22 cellular contexts compared by ENCODE assay signal in the genomic region with DNA sequence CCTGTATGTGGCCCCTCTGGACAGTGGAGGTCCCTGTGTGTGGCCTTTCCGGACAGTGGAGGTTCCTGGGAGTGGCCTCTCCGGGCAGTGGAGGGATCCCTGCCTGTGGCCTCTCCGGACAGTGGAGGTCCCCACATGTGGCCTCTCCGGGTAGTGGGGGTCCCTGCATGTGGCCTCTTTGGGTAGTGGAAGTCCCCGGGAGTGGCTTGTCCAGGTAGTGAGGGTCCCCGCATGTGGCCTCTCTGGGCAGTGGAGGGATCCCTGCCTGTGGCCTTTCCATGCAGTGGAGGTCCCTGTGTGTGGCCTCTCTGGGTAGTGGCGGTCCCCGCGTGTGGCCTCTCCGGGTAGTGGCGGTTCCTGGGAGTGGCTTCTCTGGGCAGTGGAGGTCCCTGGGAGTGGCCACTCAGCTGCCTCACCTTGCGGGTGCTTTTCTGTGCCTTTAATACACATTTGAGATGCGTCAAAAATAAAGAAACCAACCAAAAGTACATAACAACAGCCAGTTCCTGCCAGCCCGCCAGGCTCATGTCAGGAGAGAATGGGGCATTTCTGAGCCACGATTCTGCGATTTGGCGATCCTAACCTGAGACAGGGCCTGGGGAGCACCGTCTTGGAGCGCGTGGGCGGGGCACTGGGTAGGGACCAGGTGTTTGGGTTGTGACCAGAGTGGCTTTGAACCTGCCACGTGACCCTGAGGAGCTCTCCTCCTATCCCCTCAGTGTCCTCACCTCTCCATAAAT.
"Had no signal": no experiment of that assay in that cellular context is flagged by ENCODE, and none has a peak within 500 bp of the region (broad histone marks: within the 10 kb centered on the region; RNA-seq: fewer than 3 reads in every experiment).

No MANE protein-coding gene starts in this region.

- H3K27ac ChIP-seq: brain microvascular endothelial cell, esophagus squamous epithelium, ovary, right lobe of liver, stomach, thoracic aorta, upper lobe of left lung had no signal

- H3K27me3 ChIP-seq: brain microvascular endothelial cell, esophagus squamous epithelium, ovary, right lobe of liver, upper lobe of left lung had no signal

- H3K36me3 Mint-ChIP-seq: activated naive CD4-positive, alpha-beta T cell treated with anti-CD3 and anti-CD28 coated beads, Interleukin-2, amount 10 ng/mL, durations not matched to agents 7 days and 5 days; naive thymus-derived CD4-positive, alpha-beta T cell; T-cell had no signal

- H3K4me1 Mint-ChIP-seq: activated naive CD4-positive, alpha-beta T cell treated with anti-CD3 and anti-CD28 coated beads, Interleukin-2, amount 10 ng/mL, durations not matched to agents 7 days and 5 days; activated naive CD8-positive, alpha-beta T cell treated with anti-CD3 and anti-CD28 coated beads, Interleukin-2, amount 50 U/mL, for 24 hours; central memory CD8-positive, alpha-beta T cell; naive thymus-derived CD4-positive, alpha-beta T cell; T-cell had no signal

- H3K4me3 Mint-ChIP-seq: activated CD8-positive, alpha-beta T cell treated with anti-CD3 and anti-CD28 coated beads, Interleukin-2, amount 10 ng/mL, durations not matched to agents 7 days and 5 days; activated naive CD4-positive, alpha-beta T cell treated with anti-CD3 and anti-CD28 coated beads, Interleukin-2, amount 10 ng/mL, durations not matched to agents 7 days and 5 days; activated naive CD8-positive, alpha-beta T cell treated with anti-CD3 and anti-CD28 coated beads, Interleukin-2, amount 50 U/mL, for 24 hours; activated T-cell treated with anti-CD3 and anti-CD28 coated beads, Interleukin-2, amount 50 U/mL, for 24 hours; central memory CD8-positive, alpha-beta T cell; naive thymus-derived CD4-positive, alpha-beta T cell; T-cell had no signal

- ATAC-seq: activated CD8-positive, alpha-beta T cell treated with anti-CD3 and anti-CD28 coated beads, Interleukin-2, amount 10 ng/mL, durations not matched to agents 7 days and 5 days; naive thymus-derived CD4-positive, alpha-beta T cell; T-cell had no signal

- H3K27ac Mint-ChIP-seq: activated CD8-positive, alpha-beta T cell treated with anti-CD3 and anti-CD28 coated beads, Interleukin-2, amount 10 ng/mL, durations not matched to agents 7 days and 5 days; activated naive CD4-positive, alpha-beta T cell treated with anti-CD3 and anti-CD28 coated beads, Interleukin-2, amount 10 ng/mL, durations not matched to agents 7 days and 5 days; activated naive CD8-positive, alpha-beta T cell treated with anti-CD3 and anti-CD28 coated beads, Interleukin-2, amount 50 U/mL, for 24 hours; activated T-cell treated with anti-CD3 and anti-CD28 coated beads, Interleukin-2, amount 50 U/mL, for 24 hours; activated T-helper 2 cell treated with anti-CD3 and anti-CD28 coated beads, Interferon-gamma antibody, Interleukin-2, Interleukin-4, amounts not matched to agents 10 μg/mL and 5 μg/mL and 100 μg/mL, durations not matched to agents 14 hours and 24 hours and 36 hours; naive thymus-derived CD4-positive, alpha-beta T cell; T-cell had no signal

- DNase-seq: activated CD4-positive, alpha-beta T cell treated with anti-CD3 and anti-CD28 coated beads for 48 hours; activated CD4-positive, CD25-positive, alpha-beta regulatory T cell; activated CD8-positive, alpha-beta T cell treated with anti-CD3 and anti-CD28 coated beads, Interleukin-2, amount 10 ng/mL, durations not matched to agents 7 days and 5 days; activated naive CD4-positive, alpha-beta T cell treated with anti-CD3 and anti-CD28 coated beads, Interleukin-2, amount 10 ng/mL, durations not matched to agents 7 days and 5 days; activated naive CD8-positive, alpha-beta T cell treated with anti-CD3 and anti-CD28 coated beads, Interleukin-2, amount 50 U/mL, for 24 hours; activated T-cell treated with anti-CD3 and anti-CD28 coated beads, Interleukin-2, amount 50 U/mL, for 24 hours; anterior cingulate cortex; brain microvascular endothelial cell; effector CD8-positive, alpha-beta T cell; esophagus squamous epithelium; mesenchymal stem cell; naive thymus-derived CD4-positive, alpha-beta T cell; ovary; right lobe of liver; small intestine; stimulated activated CD4-positive, alpha-beta T cell treated with anti-CD3 and anti-CD28 coated beads, Interleukin-4, amount 100 ng/mL, for 1 hour; stomach; T-cell had no signal

- H3K36me3 ChIP-seq: brain microvascular endothelial cell, esophagus squamous epithelium, ovary, right lobe of liver, stomach, thoracic aorta, upper lobe of left lung had no signal

- H3K9me3 ChIP-seq: esophagus squamous epithelium, ovary, right lobe of liver, stomach, thoracic aorta, upper lobe of left lung had no signal

- H3K27me3 Mint-ChIP-seq: activated naive CD4-positive, alpha-beta T cell treated with anti-CD3 and anti-CD28 coated beads, Interleukin-2, amount 10 ng/mL, durations not matched to agents 7 days and 5 days; activated naive CD8-positive, alpha-beta T cell treated with anti-CD3 and anti-CD28 coated beads, Interleukin-2, amount 50 U/mL, for 24 hours; activated T-cell treated with anti-CD3 and anti-CD28 coated beads, Interleukin-2, amount 50 U/mL, for 24 hours; central memory CD8-positive, alpha-beta T cell; T-cell had no signal

- H3K4me3 ChIP-seq: esophagus squamous epithelium, ovary, right lobe of liver, stomach, thoracic aorta, upper lobe of left lung had no signal

- H3K9me3 Mint-ChIP-seq: activated naive CD4-positive, alpha-beta T cell treated with anti-CD3 and anti-CD28 coated beads, Interleukin-2, amount 10 ng/mL, durations not matched to agents 7 days and 5 days; activated naive CD8-positive, alpha-beta T cell treated with anti-CD3 and anti-CD28 coated beads, Interleukin-2, amount 50 U/mL, for 24 hours; activated T-cell treated with anti-CD3 and anti-CD28 coated beads, Interleukin-2, amount 50 U/mL, for 24 hours; activated T-helper 2 cell treated with anti-CD3 and anti-CD28 coated beads, Interferon-gamma antibody, Interleukin-2, Interleukin-4, amounts not matched to agents 10 μg/mL and 5 μg/mL and 100 μg/mL, durations not matched to agents 14 hours and 24 hours and 36 hours; central memory CD8-positive, alpha-beta T cell; T-cell had no signal

- H3K4me1 ChIP-seq: esophagus squamous epithelium, right lobe of liver, stomach, upper lobe of left lung had no signal
